In the genomic region with DNA sequence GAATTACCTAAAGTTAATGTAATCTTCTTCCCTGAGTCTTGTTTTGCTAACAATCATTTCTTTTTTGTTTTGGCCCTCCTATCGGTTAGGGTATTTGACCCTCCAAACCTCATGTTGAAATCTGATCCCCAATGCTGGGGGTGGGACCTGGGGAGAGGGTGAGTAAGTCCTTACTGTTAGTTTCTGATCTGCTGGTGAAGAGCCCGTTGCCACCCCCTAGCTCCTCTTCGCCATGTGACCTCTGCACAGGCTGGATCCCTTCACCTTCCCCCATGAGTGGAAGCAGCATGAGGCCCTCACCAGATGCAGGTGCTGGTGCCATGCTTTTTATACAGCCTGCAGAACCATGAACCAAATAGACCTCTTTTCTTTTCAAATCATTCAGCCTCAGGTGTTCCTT, we compare ENCODE assay signal across 29 cellular contexts.
"Had no signal": no experiment of that assay in that cellular context is flagged by ENCODE, and none has a peak within 500 bp of the region (broad histone marks: within the 10 kb centered on the region; RNA-seq: fewer than 3 reads in every experiment).

No MANE protein-coding gene starts in this region.

- FAIRE-seq: endothelial cell of umbilical vein, islet of Langerhans, TTC549 had no signal

- H3K9me3 ChIP-seq: left lung, lower lobe of right lung, ovary, stomach, thyroid gland had no signal

- ATAC-seq: activated CD4-positive, CD25-positive, alpha-beta regulatory T cell treated with anti-CD3 and anti-CD28 coated beads, Interleukin-2, amount 50 U/mL, for 24 hours; activated naive CD8-positive, alpha-beta T cell treated with anti-CD3 and anti-CD28 coated beads, Interleukin-2, amount 50 U/mL, for 24 hours; left lung; lower lobe of right lung; sciatic nerve had no signal

- DNase-seq: activated CD4-positive, alpha-beta memory T cell treated with anti-CD3 and anti-CD28 coated beads for 36 hours; activated CD4-positive, alpha-beta T cell treated with anti-CD3 and anti-CD28 coated beads for 48 hours; activated CD8-positive, alpha-beta memory T cell treated with anti-CD3 and anti-CD28 coated beads, Interleukin-2, amount 50 U/mL, for 4 hours; activated naive CD8-positive, alpha-beta T cell treated with anti-CD3 and anti-CD28 coated beads, Interleukin-2, amount 50 U/mL, for 24 hours; activated T-cell treated with anti-CD3 and anti-CD28 coated beads, Interleukin-2, amount 50 U/mL, for 1 hour; amygdala; caudate nucleus; cortex of kidney; foreskin fibroblast; head of caudate nucleus; hippocampal formation; left lung; lower lobe of right lung; ovary; stimulated activated CD4-positive, alpha-beta T cell treated with anti-CD3 and anti-CD28 coated beads, Interleukin-12 subunit alpha, Interleukin-12 subunit beta, amount 100 ng/mL, for 4 hours; stimulated activated CD4-positive, alpha-beta T cell treated with anti-CD3 and anti-CD28 coated beads, Interleukin-4, amount 100 ng/mL, for 1 hour; stomach; thyroid gland had no signal

- H3K4me3 Mint-ChIP-seq: activated CD4-positive, alpha-beta memory T cell treated with anti-CD3 and anti-CD28 coated beads for 36 hours; activated naive CD4-positive, alpha-beta T cell treated with anti-CD3 and anti-CD28 coated beads, Interleukin-2, amount 50 U/mL, for 24 hours; activated naive CD8-positive, alpha-beta T cell treated with anti-CD3 and anti-CD28 coated beads, Interleukin-2, amount 50 U/mL, for 24 hours; nephron had no signal

- H3K27me3 Mint-ChIP-seq: activated CD4-positive, alpha-beta memory T cell treated with anti-CD3 and anti-CD28 coated beads for 36 hours; activated naive CD4-positive, alpha-beta T cell treated with anti-CD3 and anti-CD28 coated beads, Interleukin-2, amount 50 U/mL, for 24 hours; activated naive CD8-positive, alpha-beta T cell treated with anti-CD3 and anti-CD28 coated beads, Interleukin-2, amount 50 U/mL, for 24 hours; progenitor cell of endocrine pancreas had no signal

- H3K4me1 ChIP-seq: left lung, lower lobe of right lung, stomach, thyroid gland had no signal

- H3K4me3 ChIP-seq: left lung, lower lobe of right lung, ovary, skin epidermis, stomach, thyroid gland had no signal

- H3K9me3 Mint-ChIP-seq: activated CD4-positive, alpha-beta memory T cell treated with anti-CD3 and anti-CD28 coated beads for 36 hours; activated naive CD4-positive, alpha-beta T cell treated with anti-CD3 and anti-CD28 coated beads, Interleukin-2, amount 50 U/mL, for 24 hours; activated naive CD8-positive, alpha-beta T cell treated with anti-CD3 and anti-CD28 coated beads, Interleukin-2, amount 50 U/mL, for 24 hours; activated T-helper 2 cell treated with anti-CD3 and anti-CD28 coated beads, Interferon-gamma antibody, Interleukin-2, Interleukin-4, amounts not matched to agents 10 μg/mL and 5 μg/mL and 100 μg/mL, durations not matched to agents 14 hours and 24 hours and 36 hours; nephron had no signal

- H3K36me3 ChIP-seq: ovary, thyroid gland had no signal

- H3K4me1 Mint-ChIP-seq: activated naive CD4-positive, alpha-beta T cell treated with anti-CD3 and anti-CD28 coated beads, Interleukin-2, amount 50 U/mL, for 24 hours; activated naive CD8-positive, alpha-beta T cell treated with anti-CD3 and anti-CD28 coated beads, Interleukin-2, amount 50 U/mL, for 24 hours; nephron had no signal

- H3K27ac ChIP-seq: left lung, lower lobe of right lung, ovary, skin epidermis, stomach, thyroid gland, VCaP had no signal

- H3K27me3 ChIP-seq: left lung, ovary, stomach, thyroid gland had no signal

- H3K27ac Mint-ChIP-seq: activated CD4-positive, alpha-beta memory T cell treated with anti-CD3 and anti-CD28 coated beads for 36 hours; activated naive CD4-positive, alpha-beta T cell treated with anti-CD3 and anti-CD28 coated beads, Interleukin-2, amount 50 U/mL, for 24 hours; activated naive CD8-positive, alpha-beta T cell treated with anti-CD3 and anti-CD28 coated beads, Interleukin-2, amount 50 U/mL, for 24 hours; activated T-helper 2 cell treated with anti-CD3 and anti-CD28 coated beads, Interferon-gamma antibody, Interleukin-2, Interleukin-4, amounts not matched to agents 10 μg/mL and 5 μg/mL and 100 μg/mL, durations not matched to agents 14 hours and 24 hours and 36 hours; nephron; progenitor cell of endocrine pancreas had no signal
